ENCODE assay signal across 9 cellular contexts in genomic region chr16:75377971-75378386, GRCh38. TPM values are rescaled to one million over a fixed set of nuclear protein-coding genes. Genes with fewer than 3 reads are reported as not detected.
DNase-seq lines count a peak whose midpoint lies in the region; ATAC-seq and TF ChIP-seq lines count a peak whose summit lies in the region.
"Had no signal": no experiment of that assay in that cellular context is flagged by ENCODE, and none has a peak within 500 bp of the region (broad histone marks: within the 10 kb centered on the region; RNA-seq: fewer than 3 reads in every experiment).

No MANE protein-coding gene starts in this region.

- peak; percentile 69 to 88 for ATAC-seq in lower lobe of right lung
- no peak for ATAC-seq in GM18502 (IDR thresholded peaks at IDR 0.05; ENCODE audit: poor library complexity, unreplicated experiment)
- no peak for ATAC-seq in HG03045 (IDR thresholded peaks at IDR 0.05; ENCODE audit: unreplicated experiment)

- TF ChIP-seq CTCF in lower lobe of right lung (IDR thresholded peaks at IDR 0.05): no peak

- H3K36me3 ChIP-seq in lower lobe of right lung: no peaks in the 10 kb centered on the region

- no peaks in the 10 kb centered on the region for H3K9me3 ChIP-seq in lower lobe of right lung

- peaks cover 39% of the 10 kb centered on the region for H3K4me1 ChIP-seq in lower lobe of right lung

- intact Hi-C loops in lower lobe of right lung (cut with DNase I): no loop called here

- no peak overlapping the region for H3K4me3 ChIP-seq in lower lobe of right lung

- H3K27me3 ChIP-seq in lower lobe of right lung (ENCODE audit: low read depth): no peaks in the 10 kb centered on the region

- in situ Hi-C loops in ACHN (cut with HindIII; ENCODE audit: low pct_ligation_motif_present, low pct_unique_long_range_greater_than_20kb, low sequenced_read_pairs): loop anchor here (25.0 kb wide), 1 partner anchor 141 kb away; no protein-coding TSS in a partner anchor

- peak overlapping the region; percentile 25 for H3K27ac ChIP-seq in lower lobe of right lung

- DNase-seq in ACHN: peak; percentile 84
- DNase-seq in HS-27A (ENCODE audit: low read depth): peak; percentile 26
- DNase-seq in cerebellum (ENCODE audit: low spot score): peak; percentile 23
- no peak for DNase-seq in lower lobe of right lung
- DNase-seq in SKM-1 treated with dmso at 0.1 percent for 144 hours (lab: John Stamatoyannopoulos, UW; ENCODE audit: unreplicated experiment): no peak
- DNase-seq in activated effector memory CD4-positive, alpha-beta T cell treated with anti-CD3 and anti-CD28 coated beads, Interleukin-2, amount 50 U/mL, for 16 hours: no peak
- DNase-seq: activated CD4-positive, CD25-positive, alpha-beta regulatory T cell treated with anti-CD3 and anti-CD28 coated beads, Interleukin-2, amount 50 U/mL, for 72 hours had no signal

RNA-seq across cellular contexts. Expression of gene CFDP1, which starts 55.3 kb away (rescaled TPM):
- total RNA-seq in cerebellum (47.2 TPM), lower lobe of right lung (57.7 TPM)

Comparison
In these comparisons a context has a peak if more than half of its experiments do, and no peak if none do; other contexts are left out.
1. DNase-seq: peak in ACHN (single experiment), HS-27A (single experiment) and cerebellum (single experiment); none in lower lobe of right lung (single experiment), SKM-1 treated with dmso at 0.1 percent for 144 hours (single experiment) and activated effector memory CD4-positive, alpha-beta T cell treated with anti-CD3 and anti-CD28 coated beads, Interleukin-2, amount 50 U/mL, for 16 hours (single experiment).
2. ATAC-seq: peak in lower lobe of right lung (2 of 2); none in GM18502 (single experiment) and HG03045 (single experiment).